In genomic region chr18:74252032-74252380, GRCh38 we compare ENCODE assay signal across 12 cellular contexts. TPM values are rescaled to one million over a fixed set of nuclear protein-coding genes. Genes with fewer than 3 reads are reported as not detected.
DNase-seq lines count a peak whose midpoint lies in the region; ATAC-seq and TF ChIP-seq lines count a peak whose summit lies in the region.
"Had no signal": no experiment of that assay in that cellular context is flagged by ENCODE, and none has a peak within 500 bp of the region (broad histone marks: within the 10 kb centered on the region; RNA-seq: fewer than 3 reads in every experiment).

No MANE protein-coding gene starts in this region.

- peak overlapping the region; percentile 58 for H3K27ac Mint-ChIP-seq in activated naive CD8-positive, alpha-beta T cell

- no peak for TF ChIP-seq EP300 in upper lobe of left lung (IDR thresholded peaks at IDR 0.05)

- no peak overlapping the region for H3K4me3 Mint-ChIP-seq in activated naive CD8-positive, alpha-beta T cell
- H3K4me3 Mint-ChIP-seq: central memory CD8-positive, alpha-beta T cell had no signal

- ATAC-seq in right lobe of liver (peak in 3 of 4 donors; percentile 4 to 13 (median 9)), upper lobe of left lung (ENCODE audit: low FRiP score in 2 of 2) (no peak), esophagus mucosa (no peak)

- H3K27me3 Mint-ChIP-seq in activated naive CD8-positive, alpha-beta T cell: no peaks in the 10 kb centered on the region
- H3K27me3 Mint-ChIP-seq: central memory CD8-positive, alpha-beta T cell had no signal

- no peak for TF ChIP-seq CTCF in right lobe of liver (IDR thresholded peaks at IDR 0.05)
- TF ChIP-seq CTCF in upper lobe of left lung (IDR thresholded peaks at IDR 0.05): no peak

- TF ChIP-seq POLR2A in right lobe of liver (IDR thresholded peaks at IDR 0.05) (no peak), upper lobe of left lung (IDR thresholded peaks at IDR 0.05) (no peak)

- no peak overlapping the region for H3K4me3 ChIP-seq in right lobe of liver
- no peak overlapping the region for H3K4me3 ChIP-seq in upper lobe of left lung
- H3K4me3 ChIP-seq: MG63, Peyer's patch had no signal

- H3K4me1 Mint-ChIP-seq in activated naive CD8-positive, alpha-beta T cell (ENCODE audit: low read depth): peaks cover 8% of the 10 kb centered on the region
- H3K4me1 Mint-ChIP-seq: central memory CD8-positive, alpha-beta T cell had no signal

- 13% methylated on average over 4 of the region's 4 CpGs for WGBS in right lobe of liver (ENCODE audit: insufficient coverage, low coverage, low lambda C conversion rate, missing lambda C conversion rate)
- 48 to 62% methylated on average over 4 of the region's 4 CpGs for WGBS in upper lobe of left lung, 2 donors

- intact Hi-C loops in right lobe of liver (cut with DNase I): no loop called here

- peak overlapping the region; percentile 17 to 89 (median 55) for H3K27ac ChIP-seq in right lobe of liver
- peak overlapping the region; percentile 40 to 69 (median 57) for H3K27ac ChIP-seq in upper lobe of left lung

- H3K9me3 Mint-ChIP-seq in activated naive CD8-positive, alpha-beta T cell (ENCODE audit: low read depth): no peaks in the 10 kb centered on the region
- H3K9me3 Mint-ChIP-seq: central memory CD8-positive, alpha-beta T cell had no signal

- H3K27me3 ChIP-seq in right lobe of liver (no peaks in the 10 kb centered on the region), upper lobe of left lung (no peaks in the 10 kb centered on the region)
- H3K27me3 ChIP-seq: MG63, Peyer's patch had no signal

- peak; percentile 30 to 35 for DNase-seq in stimulated activated CD4-positive, alpha-beta T cell treated with anti-CD3 and anti-CD28 coated beads, Interleukin-4, amount 100 ng/mL, for 48 hours (ENCODE audit: low read depth in 2 of 2)
- no peak for DNase-seq in stimulated activated CD4-positive, alpha-beta T cell treated with anti-CD3 and anti-CD28 coated beads, Interleukin-4, amount 100 ng/mL, for 24 hours
- no peak for DNase-seq in right lobe of liver
- no peak for DNase-seq in upper lobe of left lung
- no peak for DNase-seq in NCI-H82 treated with DMSO at 0.1 percent for 48 hours (lab: John Stamatoyannopoulos, UW; ENCODE audit: unreplicated experiment)
- no peak for DNase-seq in mucosa of gallbladder (ENCODE audit: low spot score)
- DNase-seq: MG63, occipital lobe, Peyer's patch had no signal

- no peaks in the 10 kb centered on the region for H3K9me3 ChIP-seq in right lobe of liver
- H3K9me3 ChIP-seq in upper lobe of left lung: no peaks in the 10 kb centered on the region
- H3K9me3 ChIP-seq: MG63, Peyer's patch had no signal

- H3K4me1 ChIP-seq in right lobe of liver (peaks cover 0 to 99% (median 46%) of the 10 kb centered on the region in 4 donors), upper lobe of left lung (peaks cover 56 to 73% (median 69%) of the 10 kb centered on the region in 4 donors)

- peaks cover 0 to 27% (median 10%) of the 10 kb centered on the region in 4 donors for H3K36me3 ChIP-seq in right lobe of liver
- H3K36me3 ChIP-seq in upper lobe of left lung: peaks cover 0 to 29% (median 5%) of the 10 kb centered on the region in 4 donors
- H3K36me3 ChIP-seq: MG63 had no signal

- peaks cover 2% of the 10 kb centered on the region for H3K36me3 Mint-ChIP-seq in activated naive CD8-positive, alpha-beta T cell

RNA-seq across cellular contexts. Expression of gene CYB5A, which starts 39.8 kb away (rescaled TPM):
- 1,000 to 10,000 TPM in 2 of 6 experiments, 100 to 1,000 TPM in 4; 817 to 1,434 (median 907) TPM for total RNA-seq in right lobe of liver
- total RNA-seq in upper lobe of left lung: 100 to 1,000 TPM; 291 to 729 (median 637) TPM
- total RNA-seq in mucosa of gallbladder: 566 TPM
- total RNA-seq in esophagus mucosa: 74.4 TPM

Comparison
In these comparisons a context has a peak if more than half of its experiments do, and no peak if none do; other contexts are left out.
1. DNase-seq: peak in stimulated activated CD4-positive, alpha-beta T cell treated with anti-CD3 and anti-CD28 coated beads, Interleukin-4, amount 100 ng/mL, for 48 hours (2 of 2); none in stimulated activated CD4-positive, alpha-beta T cell treated with anti-CD3 and anti-CD28 coated beads, Interleukin-4, amount 100 ng/mL, for 24 hours (single experiment), right lobe of liver (0 of 3), upper lobe of left lung (0 of 2), NCI-H82 treated with DMSO at 0.1 percent for 48 hours (single experiment) and mucosa of gallbladder (single experiment).
2. ATAC-seq: peak in right lobe of liver (3 of 4); none in upper lobe of left lung (0 of 2) and esophagus mucosa (single experiment).